In genomic region chr3:127458698-127459097, GRCh38 we compare ENCODE assay signal across 1 cellular context.
TF ChIP-seq lines count a peak whose summit lies in the region.

No MANE protein-coding gene starts in this region.

TF ChIP-seq in HCT116, 20 proteins besides CTCF, POLR2A, EP300 and RAD21 (continued from another document):
- no peak for TF ChIP-seq POLR2AphosphoS5 (IDR thresholded peaks at IDR 0.05; ENCODE audit: low read depth, low read length)
